In the genomic region with DNA sequence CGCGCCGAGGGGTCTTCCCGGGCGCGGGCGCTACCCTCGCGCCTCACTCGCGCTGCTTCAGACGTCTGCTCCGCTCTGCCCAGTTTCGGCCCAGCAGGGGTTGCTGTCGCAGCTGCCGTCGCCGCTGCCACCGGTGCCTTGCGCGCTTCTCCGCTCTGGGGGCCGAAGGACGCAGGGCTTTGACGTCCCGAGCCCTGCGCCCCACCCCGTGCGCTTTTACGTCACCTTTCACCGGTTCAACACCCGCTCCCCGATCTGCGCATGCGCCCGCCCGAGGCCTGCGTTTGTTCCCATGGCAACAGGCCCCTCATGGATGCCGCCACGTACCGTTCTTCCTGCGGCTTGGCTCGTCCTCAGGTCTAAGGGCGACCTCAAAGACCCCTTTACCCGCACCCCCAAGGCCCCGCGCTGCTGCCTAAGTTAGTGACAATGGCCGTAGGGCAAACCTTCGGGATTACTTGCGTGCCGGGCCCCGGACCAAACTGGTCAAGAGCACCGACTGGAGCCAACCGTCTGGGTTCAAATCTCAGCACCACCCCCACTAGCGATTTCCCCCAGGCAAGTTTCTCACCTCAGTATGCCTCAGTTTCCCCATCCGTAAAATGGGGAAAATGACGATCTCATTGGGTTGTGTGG, we compare ENCODE assay signal across 1 cellular context.
A peak's percentile ranks its signal among the peaks of the same experiment; 100 is the strongest.
TF ChIP-seq lines count a peak whose summit lies in the region.

No MANE protein-coding gene starts in this region.

TF ChIP-seq in HepG2, 621 proteins besides CTCF, POLR2A, EP300 and RAD21 (continued from another document and continues in another):
- TF ChIP-seq, protein P1, sequence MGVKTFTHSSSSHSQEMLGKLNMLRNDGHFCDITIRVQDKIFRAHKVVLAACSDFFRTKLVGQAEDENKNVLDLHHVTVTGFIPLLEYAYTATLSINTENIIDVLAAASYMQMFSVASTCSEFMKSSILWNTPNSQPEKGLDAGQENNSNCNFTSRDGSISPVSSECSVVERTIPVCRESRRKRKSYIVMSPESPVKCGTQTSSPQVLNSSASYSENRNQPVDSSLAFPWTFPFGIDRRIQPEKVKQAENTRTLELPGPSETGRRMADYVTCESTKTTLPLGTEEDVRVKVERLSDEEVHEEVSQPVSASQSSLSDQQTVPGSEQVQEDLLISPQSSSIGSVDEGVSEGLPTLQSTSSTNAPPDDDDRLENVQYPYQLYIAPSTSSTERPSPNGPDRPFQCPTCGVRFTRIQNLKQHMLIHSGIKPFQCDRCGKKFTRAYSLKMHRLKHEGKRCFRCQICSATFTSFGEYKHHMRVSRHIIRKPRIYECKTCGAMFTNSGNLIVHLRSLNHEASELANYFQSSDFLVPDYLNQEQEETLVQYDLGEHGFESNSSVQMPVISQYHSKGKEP (CRISPR knock-in tag; IDR thresholded peaks at IDR 0.05): 0 out of 2 replicates have a peak, but pooled peaks have one; percentile 25
- TF ChIP-seq FOXP1 (IDR thresholded peaks at IDR 0.05) (no peak), FOXP1 (CRISPR knock-in tag; IDR thresholded peaks at IDR 0.05) (no peak), ZFP41 (CRISPR knock-in tag; IDR thresholded peaks at IDR 0.05; ENCODE audit: borderline replicate concordance) (no peak), ZNF143 (CRISPR knock-in tag; IDR thresholded peaks at IDR 0.05) (peak; percentile 30; the same call in 1 of the 2 replicates), ZNF136 (CRISPR knock-in tag; IDR thresholded peaks at IDR 0.05; ENCODE audit: low read depth) (no peak), PTBP1 (IDR thresholded peaks at IDR 0.05; ENCODE audit: low read depth, low read length, poor library complexity, severe bottlenecking) (no peak), SOX5 (CRISPR knock-in tag; IDR thresholded peaks at IDR 0.05; ENCODE audit: borderline replicate concordance) (peak; percentile 26; the same call in 1 of the 2 replicates), ZNF652 (CRISPR knock-in tag; IDR thresholded peaks at IDR 0.05; ENCODE audit: borderline replicate concordance, low read depth) (no peak), SP5 (CRISPR knock-in tag; IDR thresholded peaks at IDR 0.05; ENCODE audit: borderline replicate concordance, low read depth) (peak; percentile 42; the same call in 1 of the 2 replicates), MIER3 (CRISPR knock-in tag; IDR thresholded peaks at IDR 0.05; ENCODE audit: borderline replicate concordance) (peak; percentile 30; the same call in 1 of the 2 replicates), ONECUT2 (CRISPR knock-in tag; IDR thresholded peaks at IDR 0.05) (no peak), ARNTL (CRISPR knock-in tag; IDR thresholded peaks at IDR 0.05) (no peak), JUNB (CRISPR knock-in tag; IDR thresholded peaks at IDR 0.05; ENCODE audit: borderline replicate concordance) (no peak), ZSCAN21 (CRISPR knock-in tag; IDR thresholded peaks at IDR 0.05; ENCODE audit: borderline replicate concordance) (0 out of 2 replicates have a peak, but pooled peaks have one; percentile 7), RXRA (CRISPR knock-in tag; IDR thresholded peaks at IDR 0.05) (peak; percentile 45), ETV5 (CRISPR knock-in tag; IDR thresholded peaks at IDR 0.05; ENCODE audit: borderline replicate concordance) (no peak), PAWR (CRISPR knock-in tag; IDR thresholded peaks at IDR 0.05; ENCODE audit: borderline replicate concordance) (0 out of 2 replicates have a peak, but pooled peaks have one; percentile 34)
- TF ChIP-seq, protein P2, sequence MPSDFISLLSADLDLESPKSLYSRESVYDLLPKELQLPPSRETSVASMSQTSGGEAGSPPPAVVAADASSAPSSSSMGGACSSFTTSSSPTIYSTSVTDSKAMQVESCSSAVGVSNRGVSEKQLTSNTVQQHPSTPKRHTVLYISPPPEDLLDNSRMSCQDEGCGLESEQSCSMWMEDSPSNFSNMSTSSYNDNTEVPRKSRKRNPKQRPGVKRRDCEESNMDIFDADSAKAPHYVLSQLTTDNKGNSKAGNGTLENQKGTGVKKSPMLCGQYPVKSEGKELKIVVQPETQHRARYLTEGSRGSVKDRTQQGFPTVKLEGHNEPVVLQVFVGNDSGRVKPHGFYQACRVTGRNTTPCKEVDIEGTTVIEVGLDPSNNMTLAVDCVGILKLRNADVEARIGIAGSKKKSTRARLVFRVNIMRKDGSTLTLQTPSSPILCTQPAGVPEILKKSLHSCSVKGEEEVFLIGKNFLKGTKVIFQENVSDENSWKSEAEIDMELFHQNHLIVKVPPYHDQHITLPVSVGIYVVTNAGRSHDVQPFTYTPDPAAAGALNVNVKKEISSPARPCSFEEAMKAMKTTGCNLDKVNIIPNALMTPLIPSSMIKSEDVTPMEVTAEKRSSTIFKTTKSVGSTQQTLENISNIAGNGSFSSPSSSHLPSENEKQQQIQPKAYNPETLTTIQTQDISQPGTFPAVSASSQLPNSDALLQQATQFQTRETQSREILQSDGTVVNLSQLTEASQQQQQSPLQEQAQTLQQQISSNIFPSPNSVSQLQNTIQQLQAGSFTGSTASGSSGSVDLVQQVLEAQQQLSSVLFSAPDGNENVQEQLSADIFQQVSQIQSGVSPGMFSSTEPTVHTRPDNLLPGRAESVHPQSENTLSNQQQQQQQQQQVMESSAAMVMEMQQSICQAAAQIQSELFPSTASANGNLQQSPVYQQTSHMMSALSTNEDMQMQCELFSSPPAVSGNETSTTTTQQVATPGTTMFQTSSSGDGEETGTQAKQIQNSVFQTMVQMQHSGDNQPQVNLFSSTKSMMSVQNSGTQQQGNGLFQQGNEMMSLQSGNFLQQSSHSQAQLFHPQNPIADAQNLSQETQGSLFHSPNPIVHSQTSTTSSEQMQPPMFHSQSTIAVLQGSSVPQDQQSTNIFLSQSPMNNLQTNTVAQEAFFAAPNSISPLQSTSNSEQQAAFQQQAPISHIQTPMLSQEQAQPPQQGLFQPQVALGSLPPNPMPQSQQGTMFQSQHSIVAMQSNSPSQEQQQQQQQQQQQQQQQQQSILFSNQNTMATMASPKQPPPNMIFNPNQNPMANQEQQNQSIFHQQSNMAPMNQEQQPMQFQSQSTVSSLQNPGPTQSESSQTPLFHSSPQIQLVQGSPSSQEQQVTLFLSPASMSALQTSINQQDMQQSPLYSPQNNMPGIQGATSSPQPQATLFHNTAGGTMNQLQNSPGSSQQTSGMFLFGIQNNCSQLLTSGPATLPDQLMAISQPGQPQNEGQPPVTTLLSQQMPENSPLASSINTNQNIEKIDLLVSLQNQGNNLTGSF (CRISPR knock-in tag; IDR thresholded peaks at IDR 0.05): peak; percentile 83
- TF ChIP-seq, protein P3, sequence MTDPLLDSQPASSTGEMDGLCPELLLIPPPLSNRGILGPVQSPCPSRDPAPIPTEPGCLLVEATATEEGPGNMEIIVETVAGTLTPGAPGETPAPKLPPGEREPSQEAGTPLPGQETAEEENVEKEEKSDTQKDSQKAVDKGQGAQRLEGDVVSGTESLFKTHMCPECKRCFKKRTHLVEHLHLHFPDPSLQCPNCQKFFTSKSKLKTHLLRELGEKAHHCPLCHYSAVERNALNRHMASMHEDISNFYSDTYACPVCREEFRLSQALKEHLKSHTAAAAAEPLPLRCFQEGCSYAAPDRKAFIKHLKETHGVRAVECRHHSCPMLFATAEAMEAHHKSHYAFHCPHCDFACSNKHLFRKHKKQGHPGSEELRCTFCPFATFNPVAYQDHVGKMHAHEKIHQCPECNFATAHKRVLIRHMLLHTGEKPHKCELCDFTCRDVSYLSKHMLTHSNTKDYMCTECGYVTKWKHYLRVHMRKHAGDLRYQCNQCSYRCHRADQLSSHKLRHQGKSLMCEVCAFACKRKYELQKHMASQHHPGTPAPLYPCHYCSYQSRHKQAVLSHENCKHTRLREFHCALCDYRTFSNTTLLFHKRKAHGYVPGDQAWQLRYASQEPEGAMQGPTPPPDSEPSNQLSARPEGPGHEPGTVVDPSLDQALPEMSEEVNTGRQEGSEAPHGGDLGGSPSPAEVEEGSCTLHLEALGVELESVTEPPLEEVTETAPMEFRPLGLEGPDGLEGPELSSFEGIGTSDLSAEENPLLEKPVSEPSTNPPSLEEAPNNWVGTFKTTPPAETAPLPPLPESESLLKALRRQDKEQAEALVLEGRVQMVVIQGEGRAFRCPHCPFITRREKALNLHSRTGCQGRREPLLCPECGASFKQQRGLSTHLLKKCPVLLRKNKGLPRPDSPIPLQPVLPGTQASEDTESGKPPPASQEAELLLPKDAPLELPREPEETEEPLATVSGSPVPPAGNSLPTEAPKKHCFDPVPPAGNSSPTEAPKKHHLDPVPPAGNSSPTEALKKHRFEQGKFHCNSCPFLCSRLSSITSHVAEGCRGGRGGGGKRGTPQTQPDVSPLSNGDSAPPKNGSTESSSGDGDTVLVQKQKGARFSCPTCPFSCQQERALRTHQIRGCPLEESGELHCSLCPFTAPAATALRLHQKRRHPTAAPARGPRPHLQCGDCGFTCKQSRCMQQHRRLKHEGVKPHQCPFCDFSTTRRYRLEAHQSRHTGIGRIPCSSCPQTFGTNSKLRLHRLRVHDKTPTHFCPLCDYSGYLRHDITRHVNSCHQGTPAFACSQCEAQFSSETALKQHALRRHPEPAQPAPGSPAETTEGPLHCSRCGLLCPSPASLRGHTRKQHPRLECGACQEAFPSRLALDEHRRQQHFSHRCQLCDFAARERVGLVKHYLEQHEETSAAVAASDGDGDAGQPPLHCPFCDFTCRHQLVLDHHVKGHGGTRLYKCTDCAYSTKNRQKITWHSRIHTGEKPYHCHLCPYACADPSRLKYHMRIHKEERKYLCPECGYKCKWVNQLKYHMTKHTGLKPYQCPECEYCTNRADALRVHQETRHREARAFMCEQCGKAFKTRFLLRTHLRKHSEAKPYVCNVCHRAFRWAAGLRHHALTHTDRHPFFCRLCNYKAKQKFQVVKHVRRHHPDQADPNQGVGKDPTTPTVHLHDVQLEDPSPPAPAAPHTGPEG (CRISPR knock-in tag; IDR thresholded peaks at IDR 0.05): peak; percentile 64; the same call in 1 of the 2 replicates
- TF ChIP-seq, protein P4, sequence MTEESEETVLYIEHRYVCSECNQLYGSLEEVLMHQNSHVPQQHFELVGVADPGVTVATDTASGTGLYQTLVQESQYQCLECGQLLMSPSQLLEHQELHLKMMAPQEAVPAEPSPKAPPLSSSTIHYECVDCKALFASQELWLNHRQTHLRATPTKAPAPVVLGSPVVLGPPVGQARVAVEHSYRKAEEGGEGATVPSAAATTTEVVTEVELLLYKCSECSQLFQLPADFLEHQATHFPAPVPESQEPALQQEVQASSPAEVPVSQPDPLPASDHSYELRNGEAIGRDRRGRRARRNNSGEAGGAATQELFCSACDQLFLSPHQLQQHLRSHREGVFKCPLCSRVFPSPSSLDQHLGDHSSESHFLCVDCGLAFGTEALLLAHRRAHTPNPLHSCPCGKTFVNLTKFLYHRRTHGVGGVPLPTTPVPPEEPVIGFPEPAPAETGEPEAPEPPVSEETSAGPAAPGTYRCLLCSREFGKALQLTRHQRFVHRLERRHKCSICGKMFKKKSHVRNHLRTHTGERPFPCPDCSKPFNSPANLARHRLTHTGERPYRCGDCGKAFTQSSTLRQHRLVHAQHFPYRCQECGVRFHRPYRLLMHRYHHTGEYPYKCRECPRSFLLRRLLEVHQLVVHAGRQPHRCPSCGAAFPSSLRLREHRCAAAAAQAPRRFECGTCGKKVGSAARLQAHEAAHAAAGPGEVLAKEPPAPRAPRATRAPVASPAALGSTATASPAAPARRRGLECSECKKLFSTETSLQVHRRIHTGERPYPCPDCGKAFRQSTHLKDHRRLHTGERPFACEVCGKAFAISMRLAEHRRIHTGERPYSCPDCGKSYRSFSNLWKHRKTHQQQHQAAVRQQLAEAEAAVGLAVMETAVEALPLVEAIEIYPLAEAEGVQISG (CRISPR knock-in tag; IDR thresholded peaks at IDR 0.05): peak; percentile 72
- TF ChIP-seq, protein P5, sequence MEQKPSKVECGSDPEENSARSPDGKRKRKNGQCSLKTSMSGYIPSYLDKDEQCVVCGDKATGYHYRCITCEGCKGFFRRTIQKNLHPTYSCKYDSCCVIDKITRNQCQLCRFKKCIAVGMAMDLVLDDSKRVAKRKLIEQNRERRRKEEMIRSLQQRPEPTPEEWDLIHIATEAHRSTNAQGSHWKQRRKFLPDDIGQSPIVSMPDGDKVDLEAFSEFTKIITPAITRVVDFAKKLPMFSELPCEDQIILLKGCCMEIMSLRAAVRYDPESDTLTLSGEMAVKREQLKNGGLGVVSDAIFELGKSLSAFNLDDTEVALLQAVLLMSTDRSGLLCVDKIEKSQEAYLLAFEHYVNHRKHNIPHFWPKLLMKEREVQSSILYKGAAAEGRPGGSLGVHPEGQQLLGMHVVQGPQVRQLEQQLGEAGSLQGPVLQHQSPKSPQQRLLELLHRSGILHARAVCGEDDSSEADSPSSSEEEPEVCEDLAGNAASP (CRISPR knock-in tag; IDR thresholded peaks at IDR 0.05; ENCODE audit: borderline replicate concordance): no peak
- TF ChIP-seq, protein P6, sequence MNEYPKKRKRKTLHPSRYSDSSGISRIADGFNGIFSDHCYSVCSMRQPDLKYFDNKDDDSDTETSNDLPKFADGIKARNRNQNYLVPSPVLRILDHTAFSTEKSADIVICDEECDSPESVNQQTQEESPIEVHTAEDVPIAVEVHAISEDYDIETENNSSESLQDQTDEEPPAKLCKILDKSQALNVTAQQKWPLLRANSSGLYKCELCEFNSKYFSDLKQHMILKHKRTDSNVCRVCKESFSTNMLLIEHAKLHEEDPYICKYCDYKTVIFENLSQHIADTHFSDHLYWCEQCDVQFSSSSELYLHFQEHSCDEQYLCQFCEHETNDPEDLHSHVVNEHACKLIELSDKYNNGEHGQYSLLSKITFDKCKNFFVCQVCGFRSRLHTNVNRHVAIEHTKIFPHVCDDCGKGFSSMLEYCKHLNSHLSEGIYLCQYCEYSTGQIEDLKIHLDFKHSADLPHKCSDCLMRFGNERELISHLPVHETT (CRISPR knock-in tag; conservative IDR thresholded peaks at IDR 0.05): 0 out of 2 replicates have a peak, but pooled peaks have one; percentile 60
- TF ChIP-seq, protein P7, sequence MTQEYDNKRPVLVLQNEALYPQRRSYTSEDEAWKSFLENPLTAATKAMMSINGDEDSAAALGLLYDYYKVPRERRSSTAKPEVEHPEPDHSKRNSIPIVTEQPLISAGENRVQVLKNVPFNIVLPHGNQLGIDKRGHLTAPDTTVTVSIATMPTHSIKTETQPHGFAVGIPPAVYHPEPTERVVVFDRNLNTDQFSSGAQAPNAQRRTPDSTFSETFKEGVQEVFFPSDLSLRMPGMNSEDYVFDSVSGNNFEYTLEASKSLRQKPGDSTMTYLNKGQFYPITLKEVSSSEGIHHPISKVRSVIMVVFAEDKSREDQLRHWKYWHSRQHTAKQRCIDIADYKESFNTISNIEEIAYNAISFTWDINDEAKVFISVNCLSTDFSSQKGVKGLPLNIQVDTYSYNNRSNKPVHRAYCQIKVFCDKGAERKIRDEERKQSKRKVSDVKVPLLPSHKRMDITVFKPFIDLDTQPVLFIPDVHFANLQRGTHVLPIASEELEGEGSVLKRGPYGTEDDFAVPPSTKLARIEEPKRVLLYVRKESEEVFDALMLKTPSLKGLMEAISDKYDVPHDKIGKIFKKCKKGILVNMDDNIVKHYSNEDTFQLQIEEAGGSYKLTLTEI (CRISPR knock-in tag; conservative IDR thresholded peaks at IDR 0.05): no peak
